Comparison of ENCODE assay signal across 28 cellular contexts in genomic region chr11:91075032-91075695, GRCh38.
"Had no signal": no experiment of that assay in that cellular context is flagged by ENCODE, and none has a peak within 500 bp of the region (broad histone marks: within the 10 kb centered on the region; RNA-seq: fewer than 3 reads in every experiment).

No MANE protein-coding gene starts in this region.

- H3K4me3 ChIP-seq: lung, neural progenitor cell, psoas muscle, skin epidermis, stomach, testis, thyroid gland, transverse colon, upper lobe of left lung, vagina had no signal

- H3K36me3 ChIP-seq: neural progenitor cell, neutrophil, stomach, thyroid gland, transverse colon, upper lobe of left lung, vagina had no signal

- H3K4me1 ChIP-seq: neural progenitor cell, parathyroid adenoma, psoas muscle, stomach, testis, thyroid gland, transverse colon, upper lobe of left lung, vagina had no signal

- H3K27ac ChIP-seq: neural progenitor cell, neutrophil, parathyroid adenoma, psoas muscle, skin epidermis, stomach, testis, thyroid gland, transverse colon, upper lobe of left lung, vagina had no signal

- ATAC-seq: left lobe of liver; natural killer cell; psoas muscle; sciatic nerve; stimulated activated naive B cell treated with anti-CD40 and anti-IgM and Interleukin-4, amounts not matched to agents 10 μg/mL and 1 μg/mL and 100 μg/mL, for 72 hours; stimulated activated naive CD8-positive, alpha-beta T cell treated with anti-CD3 and anti-CD28 coated beads, Interleukin-15, Interleukin-2, amounts not matched to agents 100 U/mL and 50 U/mL, for 24 hours had no signal

- H3K9me3 ChIP-seq: neutrophil, psoas muscle, stomach, testis, thyroid gland, upper lobe of left lung, vagina had no signal

- DNase-seq: hippocampal formation; kidney glomerular epithelial cell; left cardiac atrium; mesendoderm; naive B cell; natural killer cell; nephron progenitor cell; occipital lobe; psoas muscle; stimulated activated CD4-positive, alpha-beta T cell treated with anti-CD3 and anti-CD28 coated beads, Interleukin-12 subunit alpha, Interleukin-12 subunit beta, amount 100 ng/mL, for 4 hours; stimulated activated CD4-positive, alpha-beta T cell treated with anti-CD3 and anti-CD28 coated beads, Interleukin-15, amount 100 ng/mL, for 24 hours; stimulated activated CD4-positive, alpha-beta T cell treated with anti-CD3 and anti-CD28 coated beads, Interleukin-2, amount 100 ng/mL, for 24 hours; stimulated activated CD4-positive, alpha-beta T cell treated with anti-CD3 and anti-CD28 coated beads, Interleukin-4, amount 100 ng/mL, for 1 hour; stimulated activated naive B cell treated with anti-CD40 and anti-IgM and Interleukin-4, amounts not matched to agents 10 μg/mL and 1 μg/mL and 100 μg/mL, for 72 hours; stimulated activated naive CD8-positive, alpha-beta T cell treated with anti-CD3 and anti-CD28 coated beads, Interleukin-15, Interleukin-2, amounts not matched to agents 100 U/mL and 50 U/mL, for 24 hours; stomach; testis; thyroid gland; transverse colon; upper lobe of left lung had no signal

- H3K27me3 ChIP-seq: neural progenitor cell, neutrophil, stomach, testis, thyroid gland, transverse colon, upper lobe of left lung, vagina had no signal
